19 cellular contexts compared by ENCODE assay signal in the genomic region with DNA sequence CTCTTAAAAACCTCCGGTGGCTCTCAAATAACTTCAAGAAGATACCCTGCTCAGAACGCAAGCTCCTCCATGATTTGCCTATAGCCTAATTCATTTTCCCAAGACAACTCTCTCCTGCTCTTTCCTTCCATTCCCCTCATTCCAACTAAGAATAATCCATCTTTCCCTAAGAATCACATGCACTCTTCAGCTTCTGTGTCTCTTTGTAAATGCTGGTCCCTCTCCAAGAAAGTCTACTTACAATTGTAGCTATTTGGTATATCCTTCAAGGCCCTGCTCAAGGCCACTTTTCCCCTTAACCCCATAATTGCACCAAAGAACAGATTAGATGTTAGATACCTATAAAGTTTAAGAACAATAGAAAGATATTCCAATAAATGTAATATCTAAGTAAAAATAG. TPM values are rescaled to one million over a fixed set of nuclear protein-coding genes. Genes with fewer than 3 reads are reported as not detected.
DNase-seq lines count a peak whose midpoint lies in the region; ATAC-seq and TF ChIP-seq lines count a peak whose summit lies in the region.
"Had no signal": no experiment of that assay in that cellular context is flagged by ENCODE, and none has a peak within 500 bp of the region (broad histone marks: within the 10 kb centered on the region; RNA-seq: fewer than 3 reads in every experiment).

No MANE protein-coding gene starts in this region.

- no peak for DNase-seq in left ventricle myocardium inferior
- DNase-seq in right cardiac atrium: no peak
- no peak for DNase-seq in dorsolateral prefrontal cortex
- no peak for DNase-seq in psoas muscle
- no peak for DNase-seq in vagina (ENCODE audit: extremely low spot score in 2 of 2)
- DNase-seq in stimulated activated CD4-positive, alpha-beta T cell treated with anti-CD3 and anti-CD28 coated beads, Interleukin-2, amount 100 ng/mL, for 48 hours: no peak
- no peak for DNase-seq in DMS153 treated with DMSO at 0.1 percent for 48 hours (lab: John Stamatoyannopoulos, UW; ENCODE audit: unreplicated experiment)
- DNase-seq in activated CD8-positive, alpha-beta memory T cell treated with anti-CD3 and anti-CD28 coated beads for 24 hours: no peak
- DNase-seq: BE2C; CD4-positive, CD25-positive, alpha-beta regulatory T cell; GOT3; KBM-7; MV-4-11; NCI-H1694 treated with DMSO at 0.1 percent for 48 hours; NCI-H2227 treated with DMSO at 0.1 percent for 48 hours; NCI-H510A treated with DMSO at 0.1 percent for 48 hours; NCI-H82; SIG-M5 had no signal

- peak overlapping the region; percentile 79 for H3K4me3 ChIP-seq in left ventricle myocardium inferior
- no peak overlapping the region for H3K4me3 ChIP-seq in right cardiac atrium (ENCODE audit: low read length)
- peak overlapping the region in 34 of 59 donors; percentile 5 to 87 (median 32) for H3K4me3 ChIP-seq in dorsolateral prefrontal cortex
- H3K4me3 ChIP-seq in psoas muscle: peak overlapping the region; percentile 89
- no peak overlapping the region for H3K4me3 ChIP-seq in vagina

- TF ChIP-seq CTCF in left ventricle myocardium inferior (IDR thresholded peaks at IDR 0.05; ENCODE audit: borderline replicate concordance) (no peak), dorsolateral prefrontal cortex (IDR thresholded peaks at IDR 0.05 in 54 of 56, conservative IDR thresholded peaks at IDR 0.05 in 2 of 56; ENCODE audit: low read depth in 1 of 56, partially characterized antibody in 56 of 56) (no peak), psoas muscle (IDR thresholded peaks at IDR 0.05) (no peak), vagina (IDR thresholded peaks at IDR 0.05) (no peak)

- H3K4me1 ChIP-seq in left ventricle myocardium inferior (peaks cover 36% of the 10 kb centered on the region), right cardiac atrium (ENCODE audit: control insufficient read depth, insufficient read depth, low read length) (no peaks in the 10 kb centered on the region), psoas muscle (peaks cover 13% of the 10 kb centered on the region), vagina (peaks cover 8% of the 10 kb centered on the region)
- H3K4me1 ChIP-seq: BE2C had no signal

- no peaks in the 10 kb centered on the region for H3K9me3 ChIP-seq in left ventricle myocardium inferior (replicated peaks)
- H3K9me3 ChIP-seq in right cardiac atrium (ENCODE audit: control insufficient read depth, low read length): no peaks in the 10 kb centered on the region
- no peaks in the 10 kb centered on the region for H3K9me3 ChIP-seq in psoas muscle
- H3K9me3 ChIP-seq in vagina: no peaks in the 10 kb centered on the region
- H3K9me3 ChIP-seq: BE2C had no signal

- no peak for TF ChIP-seq POLR2A in vagina (IDR thresholded peaks at IDR 0.05)

- peak overlapping the region; percentile 95 for H3K27ac ChIP-seq in left ventricle myocardium inferior (replicated peaks)
- H3K27ac ChIP-seq in right cardiac atrium (ENCODE audit: low read length): no peak overlapping the region
- peak overlapping the region in 53 of 59 donors; percentile 1 to 99 (median 95) for H3K27ac ChIP-seq in dorsolateral prefrontal cortex
- peak overlapping the region; percentile 98 for H3K27ac ChIP-seq in psoas muscle
- peak overlapping the region; percentile 29 for H3K27ac ChIP-seq in vagina

- no peaks in the 10 kb centered on the region for H3K27me3 ChIP-seq in left ventricle myocardium inferior (ENCODE audit: low read depth)
- H3K27me3 ChIP-seq in right cardiac atrium (ENCODE audit: control insufficient read depth, insufficient read depth): no peaks in the 10 kb centered on the region
- peaks cover 0 to 13% (median 0%) of the 10 kb centered on the region in 45 donors for H3K27me3 ChIP-seq in dorsolateral prefrontal cortex
- H3K27me3 ChIP-seq in psoas muscle (ENCODE audit: insufficient read depth in 3 of 3, low read length in 2 of 3): no peaks in the 10 kb centered on the region
- H3K27me3 ChIP-seq in vagina: no peaks in the 10 kb centered on the region

- WGBS in right cardiac atrium: 91% methylated on average over 2 of the region's 2 CpGs
- 43 to 76% (median 48%) methylated on average over 2 of the region's 2 CpGs for WGBS in psoas muscle, 3 donors

- no peak for ATAC-seq in right cardiac atrium
- ATAC-seq in psoas muscle: no peak

- no peaks in the 10 kb centered on the region for H3K36me3 ChIP-seq in left ventricle myocardium inferior
- H3K36me3 ChIP-seq in psoas muscle (ENCODE audit: insufficient read depth in 1 of 2, low read depth in 1 of 2): no peaks in the 10 kb centered on the region
- no peaks in the 10 kb centered on the region for H3K36me3 ChIP-seq in vagina
- H3K36me3 ChIP-seq: BE2C had no signal

- intact Hi-C loops in left ventricle myocardium inferior (cut with micrococcal nuclease): no loop called here
- intact Hi-C loops in right cardiac atrium (cut with DNase I): no loop called here
- intact Hi-C loops in dorsolateral prefrontal cortex (cut with DNase I): no loop called here
- intact Hi-C loops in psoas muscle (cut with DNase I): no loop called here
- intact Hi-C loops in vagina (cut with DNase I): no loop called here

RNA-seq across cellular contexts. Expression of a gene that starts 7.4 kb away (rescaled TPM):
- total RNA-seq in left ventricle myocardium inferior (25.6 TPM), right cardiac atrium (1 to 10 TPM; 2.6 to 6.0 (median 3.7) TPM), dorsolateral prefrontal cortex (10 to 100 TPM in 16 of 120 experiments, 1 to 10 TPM in 104; 3.3 to 16.5 (median 7.2) TPM), psoas muscle (10 to 100 TPM in 1 of 4 donors, 1 to 10 TPM in 3; 4.4 to 80.5 (median 7.5) TPM), vagina (0.98 TPM)
- polyA plus RNA-seq in right cardiac atrium (3.1 TPM), psoas muscle (1 to 10 TPM; 4.2 to 6.2 (median 5.5) TPM)
- total RNA-seq: A172; CD4-positive, CD25-positive, alpha-beta regulatory T cell had no signal

RNA-seq across cellular contexts. Expression of a gene that starts 48.7 kb away (rescaled TPM):
- total RNA-seq in left ventricle myocardium inferior (10.3 TPM), right cardiac atrium (10 to 100 TPM; 12.6 to 18.6 (median 17.0) TPM), dorsolateral prefrontal cortex (100 to 1,000 TPM in 118 of 120 experiments, 10 to 100 TPM in 2; 63.5 to 252 (median 193) TPM), psoas muscle (10 to 100 TPM in 3 of 4 donors, 1 to 10 TPM in 1; 8.2 to 22.5 (median 13.2) TPM), vagina (48.6 TPM)
- polyA plus RNA-seq in right cardiac atrium (5.9 TPM), psoas muscle (1 to 10 TPM; 3.1 to 7.4 (median 5.6) TPM)

Comparison
In these comparisons a context has a peak if more than half of its experiments do, and no peak if none do; other contexts are left out.
1. H3K4me3 ChIP-seq: peak in left ventricle myocardium inferior (single experiment), dorsolateral prefrontal cortex (34 of 59) and psoas muscle (single experiment); none in right cardiac atrium (single experiment) and vagina (0 of 2).